ENCODE assay signal across 20 cellular contexts in the genomic region with DNA sequence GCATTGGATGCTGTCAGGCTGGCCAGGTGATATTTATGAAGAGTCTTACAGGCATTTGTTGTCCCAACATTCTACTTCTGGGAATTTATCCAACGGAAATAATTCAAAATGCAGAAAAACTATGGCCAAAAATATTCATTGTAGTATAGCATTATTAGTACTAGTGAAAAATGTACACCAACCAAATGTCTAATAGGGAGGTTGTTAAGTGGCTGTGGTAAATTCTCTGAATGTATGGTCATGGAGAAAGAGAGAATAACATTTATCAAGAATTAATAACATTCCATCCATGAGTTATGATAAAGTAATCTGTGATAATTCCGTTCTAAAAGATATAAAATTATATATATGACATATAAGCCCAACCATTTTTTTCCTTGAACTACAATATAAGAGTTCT.
"Had no signal": no experiment of that assay in that cellular context is flagged by ENCODE, and none has a peak within 500 bp of the region (broad histone marks: within the 10 kb centered on the region; RNA-seq: fewer than 3 reads in every experiment).

No MANE protein-coding gene starts in this region.

- H3K4me3 Mint-ChIP-seq: activated naive CD8-positive, alpha-beta T cell; immature natural killer cell; naive thymus-derived CD8-positive, alpha-beta T cell; neural progenitor cell; stimulated activated naive B cell treated with anti-CD40 and anti-IgM and Interleukin-4, amounts not matched to agents 10 μg/mL and 1 μg/mL and 100 μg/mL, for 72 hours had no signal

- DNase-seq: activated CD4-positive, alpha-beta T cell treated with anti-CD3 and anti-CD28 coated beads for 4 hours; activated CD4-positive, alpha-beta T cell treated with anti-CD3 and anti-CD28 coated beads, Interleukin-2, amount 50 U/mL, for 48 hours; activated effector memory CD4-positive, alpha-beta T cell treated with Interleukin-2 at 50 U/mL for 16 hours; activated naive CD4-positive, alpha-beta T cell treated with Interleukin-2 at 50 U/mL for 16 hours; brain microvascular endothelial cell; cortex of kidney; hypothalamus; immature natural killer cell; midbrain; naive thymus-derived CD8-positive, alpha-beta T cell; occipital lobe; stimulated activated CD4-positive, alpha-beta T cell treated with anti-CD3 and anti-CD28 coated beads, Interleukin-1b, Interleukin-23, amount 100 ng/mL, for 48 hours; stimulated activated naive B cell treated with anti-CD40 and anti-IgM and Interleukin-4, amounts not matched to agents 10 μg/mL and 1 μg/mL and 100 μg/mL, for 72 hours had no signal

- ATAC-seq: naive thymus-derived CD8-positive, alpha-beta T cell; stimulated activated naive B cell treated with anti-CD40 and anti-IgM and Interleukin-4, amounts not matched to agents 10 μg/mL and 1 μg/mL and 100 μg/mL, for 72 hours had no signal

- H3K4me1 ChIP-seq: neural progenitor cell had no signal

- H3K36me3 ChIP-seq: brain microvascular endothelial cell, neural progenitor cell, right atrium auricular region, stomach, tibial nerve had no signal

- H3K9me3 ChIP-seq: right atrium auricular region, stomach, tibial nerve had no signal

- H3K9me3 Mint-ChIP-seq: stimulated activated naive B cell treated with anti-CD40 and anti-IgM and Interleukin-4, amounts not matched to agents 10 μg/mL and 1 μg/mL and 100 μg/mL, for 72 hours had no signal

- H3K27ac Mint-ChIP-seq: activated naive CD8-positive, alpha-beta T cell; immature natural killer cell; naive thymus-derived CD8-positive, alpha-beta T cell; stimulated activated naive B cell treated with anti-CD40 and anti-IgM and Interleukin-4, amounts not matched to agents 10 μg/mL and 1 μg/mL and 100 μg/mL, for 72 hours had no signal

- H3K27me3 ChIP-seq: brain microvascular endothelial cell, neural progenitor cell, right atrium auricular region, tibial nerve had no signal

- H3K36me3 Mint-ChIP-seq: activated naive CD8-positive, alpha-beta T cell; immature natural killer cell; naive thymus-derived CD8-positive, alpha-beta T cell; neural progenitor cell; stimulated activated naive B cell treated with anti-CD40 and anti-IgM and Interleukin-4, amounts not matched to agents 10 μg/mL and 1 μg/mL and 100 μg/mL, for 72 hours had no signal

- H3K27ac ChIP-seq: brain microvascular endothelial cell, neural progenitor cell, tibial nerve, VCaP had no signal

- H3K4me3 ChIP-seq: neural progenitor cell, right atrium auricular region, smooth muscle cell, stomach, tibial nerve had no signal

- H3K4me1 Mint-ChIP-seq: immature natural killer cell; stimulated activated naive B cell treated with anti-CD40 and anti-IgM and Interleukin-4, amounts not matched to agents 10 μg/mL and 1 μg/mL and 100 μg/mL, for 72 hours had no signal
